ENCODE assay signal across 1 cellular context in the genomic region with DNA sequence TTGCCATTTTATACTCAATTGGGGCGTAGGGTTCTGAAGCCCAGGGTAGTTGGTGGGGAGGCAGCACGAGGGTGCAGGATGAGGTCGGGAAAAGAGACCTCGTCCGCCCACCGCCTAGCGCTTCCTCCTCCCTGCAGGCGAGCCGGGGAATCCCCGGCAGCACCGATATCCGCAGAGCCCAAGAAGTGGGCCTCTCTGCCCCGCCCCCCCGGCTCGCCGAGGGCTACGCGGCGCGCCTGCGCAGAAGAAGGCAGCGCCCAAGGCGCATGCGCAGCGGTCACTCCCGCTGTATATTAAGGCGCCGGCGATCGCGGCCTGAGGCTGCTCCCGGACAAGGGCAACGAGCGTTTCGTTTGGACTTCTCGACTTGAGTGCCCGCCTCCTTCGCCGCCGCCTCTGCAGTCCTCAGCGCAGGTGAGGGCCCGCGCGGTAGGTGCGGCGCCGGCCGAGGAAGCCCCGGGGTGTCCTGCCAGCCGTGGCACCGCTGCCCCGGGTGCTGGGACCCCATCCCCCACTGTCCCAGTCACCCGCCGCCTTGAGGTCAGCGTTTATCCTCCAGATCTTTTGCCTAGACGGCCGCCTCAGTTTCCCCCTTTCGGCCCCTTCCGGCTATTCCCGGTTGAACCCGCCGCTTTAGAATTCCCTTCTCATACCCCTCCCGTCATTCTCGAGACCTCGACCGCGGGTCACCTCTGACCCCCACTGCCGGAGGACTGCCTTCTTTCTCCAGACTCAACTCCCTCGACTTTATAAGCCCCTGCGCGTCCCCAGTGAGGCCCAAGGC.
TF ChIP-seq lines count a peak whose summit lies in the region.

A gene (plus strand): TSS at position 319 of the 784 bp plus-strand sequence. CDS start 1,082 bp downstream, outside the sequence.

TF ChIP-seq in K562, 482 proteins besides CTCF, POLR2A, EP300 and RAD21 (continued from another document):
- TF ChIP-seq ETV6 (IDR thresholded peaks at IDR 0.05; ENCODE audit: borderline replicate concordance in 1 of 2, low read depth in 2 of 2, low read length in 1 of 2) (no peak), ETV6 (CRISPR knock-in tag; IDR thresholded peaks at IDR 0.05; ENCODE audit: borderline replicate concordance) (no peak), ZNF589 (CRISPR knock-in tag; IDR thresholded peaks at IDR 0.05; ENCODE audit: low read depth) (no peak), GABPA (tag; conservative IDR thresholded peaks at IDR 0.05; ENCODE audit: low read depth) (no peak), ZC3H8 (IDR thresholded peaks at IDR 0.05) (no peak), MCM7 (IDR thresholded peaks at IDR 0.05) (no peak), ZNF143 (CRISPR knock-in tag; IDR thresholded peaks at IDR 0.05) (no peak), ESRRA (IDR thresholded peaks at IDR 0.05; ENCODE audit: borderline replicate concordance, low read depth) (peak; percentile 17; the same call in 1 of the 2 replicates), BHLHE40 (IDR thresholded peaks at IDR 0.05; ENCODE audit: low read length) (no peak), TEAD2 (tag; IDR thresholded peaks at IDR 0.05) (no peak), CBX2 (IDR thresholded peaks at IDR 0.05; ENCODE audit: insufficient read depth, low read length, poor library complexity, severe bottlenecking) (no peak), ZNF184 (CRISPR knock-in tag; IDR thresholded peaks at IDR 0.05) (no peak), ZBTB8A (IDR thresholded peaks at IDR 0.05; ENCODE audit: partially characterized antibody) (no peak), CTBP1 (IDR thresholded peaks at IDR 0.05; ENCODE audit: borderline replicate concordance) (no peak), NR3C1 (CRISPR knock-in tag; IDR thresholded peaks at IDR 0.05) (no peak), ARHGAP35 (IDR thresholded peaks at IDR 0.05; ENCODE audit: partially characterized antibody) (no peak), ZNF551 (CRISPR knock-in tag; IDR thresholded peaks at IDR 0.05) (no peak), NR2C1 (IDR thresholded peaks at IDR 0.05) (peak; percentile 57; the same call in 1 of the 2 replicates), NR2C1 (tag; IDR thresholded peaks at IDR 0.05) (peak; percentile 55), DIDO1 (tag; IDR thresholded peaks at IDR 0.05; ENCODE audit: low read depth) (no peak), EZH2 (IDR thresholded peaks at IDR 0.05; ENCODE audit: borderline replicate concordance, low read depth, low read length) (no peak), ZNF274 (IDR thresholded peaks at IDR 0.05; ENCODE audit: borderline replicate concordance, low read depth, low read length) (no peak), RUNX1 (IDR thresholded peaks at IDR 0.05; ENCODE audit: low read depth) (0 out of 2 replicates have a peak, but pooled peaks have one; percentile 12)
- TF ChIP-seq, protein P1, sequence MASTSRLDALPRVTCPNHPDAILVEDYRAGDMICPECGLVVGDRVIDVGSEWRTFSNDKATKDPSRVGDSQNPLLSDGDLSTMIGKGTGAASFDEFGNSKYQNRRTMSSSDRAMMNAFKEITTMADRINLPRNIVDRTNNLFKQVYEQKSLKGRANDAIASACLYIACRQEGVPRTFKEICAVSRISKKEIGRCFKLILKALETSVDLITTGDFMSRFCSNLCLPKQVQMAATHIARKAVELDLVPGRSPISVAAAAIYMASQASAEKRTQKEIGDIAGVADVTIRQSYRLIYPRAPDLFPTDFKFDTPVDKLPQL (IDR thresholded peaks at IDR 0.05; ENCODE audit: extremely low read depth, insufficient read length) = no peak
- TF ChIP-seq, protein P2, sequence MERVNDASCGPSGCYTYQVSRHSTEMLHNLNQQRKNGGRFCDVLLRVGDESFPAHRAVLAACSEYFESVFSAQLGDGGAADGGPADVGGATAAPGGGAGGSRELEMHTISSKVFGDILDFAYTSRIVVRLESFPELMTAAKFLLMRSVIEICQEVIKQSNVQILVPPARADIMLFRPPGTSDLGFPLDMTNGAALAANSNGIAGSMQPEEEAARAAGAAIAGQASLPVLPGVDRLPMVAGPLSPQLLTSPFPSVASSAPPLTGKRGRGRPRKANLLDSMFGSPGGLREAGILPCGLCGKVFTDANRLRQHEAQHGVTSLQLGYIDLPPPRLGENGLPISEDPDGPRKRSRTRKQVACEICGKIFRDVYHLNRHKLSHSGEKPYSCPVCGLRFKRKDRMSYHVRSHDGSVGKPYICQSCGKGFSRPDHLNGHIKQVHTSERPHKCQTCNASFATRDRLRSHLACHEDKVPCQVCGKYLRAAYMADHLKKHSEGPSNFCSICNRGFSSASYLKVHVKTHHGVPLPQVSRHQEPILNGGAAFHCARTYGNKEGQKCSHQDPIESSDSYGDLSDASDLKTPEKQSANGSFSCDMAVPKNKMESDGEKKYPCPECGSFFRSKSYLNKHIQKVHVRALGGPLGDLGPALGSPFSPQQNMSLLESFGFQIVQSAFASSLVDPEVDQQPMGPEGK (CRISPR knock-in tag; IDR thresholded peaks at IDR 0.05; ENCODE audit: borderline replicate concordance) = no peak
- TF ChIP-seq, protein P3, sequence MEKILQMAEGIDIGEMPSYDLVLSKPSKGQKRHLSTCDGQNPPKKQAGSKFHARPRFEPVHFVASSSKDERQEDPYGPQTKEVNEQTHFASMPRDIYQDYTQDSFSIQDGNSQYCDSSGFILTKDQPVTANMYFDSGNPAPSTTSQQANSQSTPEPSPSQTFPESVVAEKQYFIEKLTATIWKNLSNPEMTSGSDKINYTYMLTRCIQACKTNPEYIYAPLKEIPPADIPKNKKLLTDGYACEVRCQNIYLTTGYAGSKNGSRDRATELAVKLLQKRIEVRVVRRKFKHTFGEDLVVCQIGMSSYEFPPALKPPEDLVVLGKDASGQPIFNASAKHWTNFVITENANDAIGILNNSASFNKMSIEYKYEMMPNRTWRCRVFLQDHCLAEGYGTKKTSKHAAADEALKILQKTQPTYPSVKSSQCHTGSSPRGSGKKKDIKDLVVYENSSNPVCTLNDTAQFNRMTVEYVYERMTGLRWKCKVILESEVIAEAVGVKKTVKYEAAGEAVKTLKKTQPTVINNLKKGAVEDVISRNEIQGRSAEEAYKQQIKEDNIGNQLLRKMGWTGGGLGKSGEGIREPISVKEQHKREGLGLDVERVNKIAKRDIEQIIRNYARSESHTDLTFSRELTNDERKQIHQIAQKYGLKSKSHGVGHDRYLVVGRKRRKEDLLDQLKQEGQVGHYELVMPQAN (IDR thresholded peaks at IDR 0.05; ENCODE audit: borderline replicate concordance) = 0 out of 2 replicates have a peak, but pooled peaks have one; percentile 21
- TF ChIP-seq, protein P4, sequence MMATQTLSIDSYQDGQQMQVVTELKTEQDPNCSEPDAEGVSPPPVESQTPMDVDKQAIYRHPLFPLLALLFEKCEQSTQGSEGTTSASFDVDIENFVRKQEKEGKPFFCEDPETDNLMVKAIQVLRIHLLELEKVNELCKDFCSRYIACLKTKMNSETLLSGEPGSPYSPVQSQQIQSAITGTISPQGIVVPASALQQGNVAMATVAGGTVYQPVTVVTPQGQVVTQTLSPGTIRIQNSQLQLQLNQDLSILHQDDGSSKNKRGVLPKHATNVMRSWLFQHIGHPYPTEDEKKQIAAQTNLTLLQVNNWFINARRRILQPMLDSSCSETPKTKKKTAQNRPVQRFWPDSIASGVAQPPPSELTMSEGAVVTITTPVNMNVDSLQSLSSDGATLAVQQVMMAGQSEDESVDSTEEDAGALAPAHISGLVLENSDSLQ (IDR thresholded peaks at IDR 0.05) = no peak
- TF ChIP-seq, protein P5, sequence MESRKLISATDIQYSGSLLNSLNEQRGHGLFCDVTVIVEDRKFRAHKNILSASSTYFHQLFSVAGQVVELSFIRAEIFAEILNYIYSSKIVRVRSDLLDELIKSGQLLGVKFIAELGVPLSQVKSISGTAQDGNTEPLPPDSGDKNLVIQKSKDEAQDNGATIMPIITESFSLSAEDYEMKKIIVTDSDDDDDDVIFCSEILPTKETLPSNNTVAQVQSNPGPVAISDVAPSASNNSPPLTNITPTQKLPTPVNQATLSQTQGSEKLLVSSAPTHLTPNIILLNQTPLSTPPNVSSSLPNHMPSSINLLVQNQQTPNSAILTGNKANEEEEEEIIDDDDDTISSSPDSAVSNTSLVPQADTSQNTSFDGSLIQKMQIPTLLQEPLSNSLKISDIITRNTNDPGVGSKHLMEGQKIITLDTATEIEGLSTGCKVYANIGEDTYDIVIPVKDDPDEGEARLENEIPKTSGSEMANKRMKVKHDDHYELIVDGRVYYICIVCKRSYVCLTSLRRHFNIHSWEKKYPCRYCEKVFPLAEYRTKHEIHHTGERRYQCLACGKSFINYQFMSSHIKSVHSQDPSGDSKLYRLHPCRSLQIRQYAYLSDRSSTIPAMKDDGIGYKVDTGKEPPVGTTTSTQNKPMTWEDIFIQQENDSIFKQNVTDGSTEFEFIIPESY (CRISPR knock-in tag; IDR thresholded peaks at IDR 0.05) = no peak
- TF ChIP-seq, protein P6, sequence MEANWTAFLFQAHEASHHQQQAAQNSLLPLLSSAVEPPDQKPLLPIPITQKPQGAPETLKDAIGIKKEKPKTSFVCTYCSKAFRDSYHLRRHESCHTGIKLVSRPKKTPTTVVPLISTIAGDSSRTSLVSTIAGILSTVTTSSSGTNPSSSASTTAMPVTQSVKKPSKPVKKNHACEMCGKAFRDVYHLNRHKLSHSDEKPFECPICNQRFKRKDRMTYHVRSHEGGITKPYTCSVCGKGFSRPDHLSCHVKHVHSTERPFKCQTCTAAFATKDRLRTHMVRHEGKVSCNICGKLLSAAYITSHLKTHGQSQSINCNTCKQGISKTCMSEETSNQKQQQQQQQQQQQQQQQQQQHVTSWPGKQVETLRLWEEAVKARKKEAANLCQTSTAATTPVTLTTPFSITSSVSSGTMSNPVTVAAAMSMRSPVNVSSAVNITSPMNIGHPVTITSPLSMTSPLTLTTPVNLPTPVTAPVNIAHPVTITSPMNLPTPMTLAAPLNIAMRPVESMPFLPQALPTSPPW (CRISPR knock-in tag; IDR thresholded peaks at IDR 0.05) = peak; percentile 93
- TF ChIP-seq, protein P7, sequence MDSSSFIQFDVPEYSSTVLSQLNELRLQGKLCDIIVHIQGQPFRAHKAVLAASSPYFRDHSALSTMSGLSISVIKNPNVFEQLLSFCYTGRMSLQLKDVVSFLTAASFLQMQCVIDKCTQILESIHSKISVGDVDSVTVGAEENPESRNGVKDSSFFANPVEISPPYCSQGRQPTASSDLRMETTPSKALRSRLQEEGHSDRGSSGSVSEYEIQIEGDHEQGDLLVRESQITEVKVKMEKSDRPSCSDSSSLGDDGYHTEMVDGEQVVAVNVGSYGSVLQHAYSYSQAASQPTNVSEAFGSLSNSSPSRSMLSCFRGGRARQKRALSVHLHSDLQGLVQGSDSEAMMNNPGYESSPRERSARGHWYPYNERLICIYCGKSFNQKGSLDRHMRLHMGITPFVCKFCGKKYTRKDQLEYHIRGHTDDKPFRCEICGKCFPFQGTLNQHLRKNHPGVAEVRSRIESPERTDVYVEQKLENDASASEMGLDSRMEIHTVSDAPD (CRISPR knock-in tag; IDR thresholded peaks at IDR 0.05) = no peak
- TF ChIP-seq, protein P8, sequence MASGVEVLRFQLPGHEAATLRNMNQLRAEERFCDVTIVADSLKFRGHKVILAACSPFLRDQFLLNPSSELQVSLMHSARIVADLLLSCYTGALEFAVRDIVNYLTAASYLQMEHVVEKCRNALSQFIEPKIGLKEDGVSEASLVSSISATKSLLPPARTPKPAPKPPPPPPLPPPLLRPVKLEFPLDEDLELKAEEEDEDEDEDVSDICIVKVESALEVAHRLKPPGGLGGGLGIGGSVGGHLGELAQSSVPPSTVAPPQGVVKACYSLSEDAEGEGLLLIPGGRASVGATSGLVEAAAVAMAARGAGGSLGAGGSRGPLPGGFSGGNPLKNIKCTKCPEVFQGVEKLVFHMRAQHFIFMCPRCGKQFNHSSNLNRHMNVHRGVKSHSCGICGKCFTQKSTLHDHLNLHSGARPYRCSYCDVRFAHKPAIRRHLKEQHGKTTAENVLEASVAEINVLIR (CRISPR knock-in tag; IDR thresholded peaks at IDR 0.05) = no peak
